Comparison of ENCODE assay signal across 11 cellular contexts in genomic region chr16:71919033-71919432, GRCh38. TPM values are rescaled to one million over a fixed set of nuclear protein-coding genes. Genes with fewer than 3 reads are reported as not detected.
DNase-seq lines count a peak whose midpoint lies in the region; ATAC-seq and TF ChIP-seq lines count a peak whose summit lies in the region.
"Had no signal": no experiment of that assay in that cellular context is flagged by ENCODE, and none has a peak within 500 bp of the region (broad histone marks: within the 10 kb centered on the region; RNA-seq: fewer than 3 reads in every experiment).

No MANE protein-coding gene starts in this region.

- peaks cover 2% of the 10 kb centered on the region for H3K4me1 ChIP-seq in mucosa of descending colon (ENCODE audit: low read depth)

- H3K4me3 ChIP-seq in mucosa of descending colon, result no peak overlapping the region

- peaks cover 29% of the 10 kb centered on the region for H3K36me3 ChIP-seq in mucosa of descending colon (ENCODE audit: low read depth)

- DNase-seq in Kasumi-1 (lab: John Stamatoyannopoulos, UW) (peak; percentile 94 to 97), mucosa of descending colon (peak in 1 of 3 donors; percentile 33), iPS-NIHi11 (ENCODE audit: low spot score) (no peak), NCI-H82 treated with DMSO at 0.1 percent for 48 hours (lab: John Stamatoyannopoulos, UW; ENCODE audit: unreplicated experiment) (no peak), COR-L47 (lab: John Stamatoyannopoulos, UW) (no peak), SHP77 treated with DMSO at 0.1 percent for 48 hours (lab: John Stamatoyannopoulos, UW) (no peak)
- DNase-seq: activated CD8-positive, alpha-beta T cell treated with anti-CD3 and anti-CD28 coated beads, Interleukin-2, amount 10 ng/mL, durations not matched to agents 7 days and 5 days; NCI-H526 treated with DMSO at 0.1 percent for 48 hours; retina had no signal

- ATAC-seq in GM18868 (IDR thresholded peaks at IDR 0.05; ENCODE audit: unreplicated experiment) (peak; percentile 77), GM21737 (IDR thresholded peaks at IDR 0.05; ENCODE audit: unreplicated experiment) (peak; percentile 72), mucosa of descending colon (peak; percentile 48)
- ATAC-seq: activated CD8-positive, alpha-beta T cell treated with anti-CD3 and anti-CD28 coated beads, Interleukin-2, amount 10 ng/mL, durations not matched to agents 7 days and 5 days had no signal

- intact Hi-C loops in mucosa of descending colon (cut with DNase I, micrococcal nuclease), result no loop called here

- TF ChIP-seq CTCF in mucosa of descending colon (IDR thresholded peaks at IDR 0.05), result no peak

- H3K9me3 ChIP-seq in mucosa of descending colon, result no peaks in the 10 kb centered on the region

RNA-seq across cellular contexts. Expression of gene IST1, which starts 23.7 kb away (rescaled TPM):
- total RNA-seq in mucosa of descending colon, result 100 to 1,000 TPM; 223 to 278 (median 228) TPM

RNA-seq across cellular contexts. Expression of gene ZNF821, which starts 35.1 kb away (rescaled TPM):
- 10 to 100 TPM; 10.2 to 13.7 (median 12.7) TPM for total RNA-seq in mucosa of descending colon

Comparison
In these comparisons a context has a peak if more than half of its experiments do, and no peak if none do; other contexts are left out.
1. DNase-seq: peak in Kasumi-1 (2 of 2); none in iPS-NIHi11 (single experiment), NCI-H82 treated with DMSO at 0.1 percent for 48 hours (single experiment), COR-L47 (single experiment) and SHP77 treated with DMSO at 0.1 percent for 48 hours (single experiment).
2. Peak in every context shown above with its lines, with median percentiles within 50 percentile points of each other: ATAC-seq.